In genomic region chr1:15974855-15975254, GRCh38 we compare ENCODE assay signal across 1 cellular context.
TF ChIP-seq lines count a peak whose summit lies in the region.

No MANE protein-coding gene starts in this region.

TF ChIP-seq in GM23338, 12 proteins besides CTCF, POLR2A, EP300 and RAD21 (continued from another document):
- TF ChIP-seq ZNF462 (CRISPR knock-in tag; IDR thresholded peaks at IDR 0.05) (no peak), ZNF114 (CRISPR knock-in tag; IDR thresholded peaks at IDR 0.05) (no peak)
TF ChIP-seq in GM23338: peak in this region for 0.
